23 cellular contexts compared by ENCODE assay signal in genomic region chr7:68158686-68159255, GRCh38.
"Had no signal": no experiment of that assay in that cellular context is flagged by ENCODE, and none has a peak within 500 bp of the region (broad histone marks: within the 10 kb centered on the region; RNA-seq: fewer than 3 reads in every experiment).

No MANE protein-coding gene starts in this region.

- H3K27ac Mint-ChIP-seq: natural killer cell treated with Interleukin-12 subunit alpha and Interleukin-12 subunit beta and Interleukin-15 and Interleukin-18, amount 100 ng/mL, for 72 hours; stimulated activated naive B cell treated with anti-CD40 and anti-IgM and Interleukin-4, amounts not matched to agents 10 μg/mL and 1 μg/mL and 100 μg/mL, for 72 hours; type B pancreatic cell had no signal

- H3K79me2 ChIP-seq: hepatocyte, parathyroid adenoma had no signal

- H3K36me3 Mint-ChIP-seq: natural killer cell treated with Interleukin-12 subunit alpha and Interleukin-12 subunit beta and Interleukin-15 and Interleukin-18, amount 100 ng/mL, for 72 hours; stimulated activated naive B cell treated with anti-CD40 and anti-IgM and Interleukin-4, amounts not matched to agents 10 μg/mL and 1 μg/mL and 100 μg/mL, for 72 hours; type B pancreatic cell had no signal

- ATAC-seq: left cardiac atrium; left ventricle myocardium superior; natural killer cell treated with Interleukin-12 subunit alpha and Interleukin-12 subunit beta and Interleukin-15 and Interleukin-18, amount 100 ng/mL, for 72 hours; psoas muscle; sciatic nerve; stimulated activated naive B cell treated with anti-CD40 and anti-IgM and Interleukin-4, amounts not matched to agents 10 μg/mL and 1 μg/mL and 100 μg/mL, for 72 hours had no signal

- H3K4me2 ChIP-seq: hepatocyte had no signal

- H3K4me3 Mint-ChIP-seq: natural killer cell treated with Interleukin-12 subunit alpha and Interleukin-12 subunit beta and Interleukin-15 and Interleukin-18, amount 100 ng/mL, for 72 hours; stimulated activated naive B cell treated with anti-CD40 and anti-IgM and Interleukin-4, amounts not matched to agents 10 μg/mL and 1 μg/mL and 100 μg/mL, for 72 hours; type B pancreatic cell had no signal

- H2AFZ ChIP-seq: hepatocyte, parathyroid adenoma had no signal

- H3K4me1 ChIP-seq: colonic mucosa, esophagus squamous epithelium, parathyroid adenoma, psoas muscle, spleen, stomach had no signal

- H3K9ac ChIP-seq: parathyroid adenoma had no signal

- H3K9me3 ChIP-seq: colonic mucosa, esophagus squamous epithelium, psoas muscle had no signal

- H3K4me1 Mint-ChIP-seq: stimulated activated naive B cell treated with anti-CD40 and anti-IgM and Interleukin-4, amounts not matched to agents 10 μg/mL and 1 μg/mL and 100 μg/mL, for 72 hours had no signal

- H3K27me3 ChIP-seq: colonic mucosa, esophagus squamous epithelium, hepatocyte, spleen, stomach had no signal

- H3K27me3 Mint-ChIP-seq: natural killer cell treated with Interleukin-12 subunit alpha and Interleukin-12 subunit beta and Interleukin-15 and Interleukin-18, amount 100 ng/mL, for 72 hours; stimulated activated naive B cell treated with anti-CD40 and anti-IgM and Interleukin-4, amounts not matched to agents 10 μg/mL and 1 μg/mL and 100 μg/mL, for 72 hours; type B pancreatic cell had no signal

- H3K36me3 ChIP-seq: colonic mucosa, esophagus squamous epithelium, spleen, stomach had no signal

- DNase-seq: colonic mucosa; dermis blood vessel endothelial cell; esophagus squamous epithelium; foreskin fibroblast; kidney; left cardiac atrium; left ventricle myocardium superior; mesenchymal stem cell; midbrain; psoas muscle; spleen; stimulated activated CD4-positive, alpha-beta T cell treated with anti-CD3 and anti-CD28 coated beads, Interleukin-15, amount 100 ng/mL, for 24 hours; stimulated activated CD4-positive, alpha-beta T cell treated with anti-CD3 and anti-CD28 coated beads, Interleukin-1b, Interleukin-23, amount 100 ng/mL, for 48 hours; stimulated activated CD4-positive, alpha-beta T cell treated with anti-CD3 and anti-CD28 coated beads, Interleukin-4, amount 100 ng/mL, for 24 hours; stimulated activated naive B cell treated with anti-CD40 and anti-IgM and Interleukin-4, amounts not matched to agents 10 μg/mL and 1 μg/mL and 100 μg/mL, for 72 hours; stomach; substantia nigra had no signal

- H3K9me3 Mint-ChIP-seq: natural killer cell treated with Interleukin-12 subunit alpha and Interleukin-12 subunit beta and Interleukin-15 and Interleukin-18, amount 100 ng/mL, for 72 hours; type B pancreatic cell had no signal

- H3K27ac ChIP-seq: colonic mucosa, esophagus squamous epithelium, hepatocyte, parathyroid adenoma, psoas muscle, spleen, stomach had no signal

- H3K4me3 ChIP-seq: colonic mucosa, esophagus squamous epithelium, hepatocyte, lung, psoas muscle, spleen, stomach had no signal
